ENCODE assay signal across 7 cellular contexts in genomic region chr2:233354500-233354924, GRCh38. TPM values are rescaled to one million over a fixed set of nuclear protein-coding genes. Genes with fewer than 3 reads are reported as not detected.
DNase-seq lines count a peak whose midpoint lies in the region; ATAC-seq and TF ChIP-seq lines count a peak whose summit lies in the region.

No MANE protein-coding gene starts in this region.

- H3K9me3 ChIP-seq in adrenal gland (replicated peaks in 1 of 3) (no peaks in the 10 kb centered on the region), mucosa of rectum (ENCODE audit: control insufficient read depth in 2 of 2, low read length in 2 of 2) (no peaks in the 10 kb centered on the region)

- peak; percentile 50 for ATAC-seq in GM19035 (IDR thresholded peaks at IDR 0.05; ENCODE audit: unreplicated experiment)
- ATAC-seq in HG02938 (IDR thresholded peaks at IDR 0.05; ENCODE audit: unreplicated experiment), result peak; percentile 1

- H3K27ac ChIP-seq in adrenal gland (peak overlapping the region in 1 of 5 donors; percentile 69), mucosa of rectum (ENCODE audit: low read depth in 2 of 2, low read length in 2 of 2) (no peak overlapping the region)

- intact Hi-C loops in adrenal gland (cut with DNase I), result loop anchor here in 1 of 2 donors (5.0 kb wide), 1 partner anchor 88 kb away; no protein-coding TSS in a partner anchor

- H3K36me3 ChIP-seq in adrenal gland (replicated peaks in 1 of 2) (no peaks in the 10 kb centered on the region), mucosa of rectum (ENCODE audit: control insufficient read depth in 2 of 2, insufficient read depth in 2 of 2, low read length in 2 of 2) (no peaks in the 10 kb centered on the region)

- WGBS in adrenal gland, 4 donors, result 0% methylated on average over 60 to 77 of the region's 77 CpGs; no CpG with 5 or more reads in 2 of the 4 donors

- TF ChIP-seq CTCF in adrenal gland (IDR thresholded peaks at IDR 0.05), result peak in 2 of 6 experiments; percentile 7 to 9

- peak overlapping the region in 1 of 4 donors; percentile 85 for H3K4me3 ChIP-seq in adrenal gland
- H3K4me3 ChIP-seq in mucosa of rectum (ENCODE audit: low read length in 2 of 2), result peak overlapping the region; percentile 79 to 86

- H3K4me1 ChIP-seq in adrenal gland (replicated peaks in 1 of 2) (peaks cover 11 to 37% of the 10 kb centered on the region in 2 donors), mucosa of rectum (ENCODE audit: control insufficient read depth in 2 of 2, insufficient read depth in 2 of 2, low read length in 2 of 2) (peaks cover 37 to 38% of the 10 kb centered on the region in 2 donors)

- H3K27me3 ChIP-seq in adrenal gland (no peaks in the 10 kb centered on the region), mucosa of rectum (ENCODE audit: control insufficient read depth in 2 of 2, insufficient read depth in 2 of 2, low read length in 2 of 2) (no peaks in the 10 kb centered on the region)

- TF ChIP-seq POLR2A in adrenal gland (IDR thresholded peaks at IDR 0.05), result peak; percentile 30 to 31

- DNase-seq in adrenal gland (peak in 2 of 7 donors; percentile 45 to 52), DMS153 (lab: John Stamatoyannopoulos, UW) (no peak), DMS153 treated with DMSO at 0.1 percent for 48 hours (lab: John Stamatoyannopoulos, UW; ENCODE audit: unreplicated experiment) (no peak), UCSD-AML1 (lab: John Stamatoyannopoulos, UW; ENCODE audit: unreplicated experiment) (no peak)

- peak overlapping the region in 1 of 2 donors; percentile 45 for H3K9ac ChIP-seq in mucosa of rectum (ENCODE audit: low read depth in 1 of 2, low read length in 2 of 2)

RNA-seq across cellular contexts. Expression of gene DGKD, which starts 0.2 kb away (rescaled TPM):
- total RNA-seq in adrenal gland, result 10 to 100 TPM in 6 of 8 donors, 1 to 10 TPM in 2; 8.8 to 25.2 (median 17.7) TPM
- 10 to 100 TPM in 2 of 3 donors, 1 to 10 TPM in 1; 6.8 to 43.8 (median 16.7) TPM for polyA plus RNA-seq in adrenal gland

RNA-seq across cellular contexts. Expression of gene SAG, which starts 46.9 kb away (rescaled TPM):
- total RNA-seq in adrenal gland, result not detected
- under 1 TPM in 1 of 3 donors, not detected in 2; 0.20 TPM for polyA plus RNA-seq in adrenal gland
